Comparison of ENCODE assay signal across 8 cellular contexts in genomic region chr2:55419514-55420243, GRCh38. TPM values are rescaled to one million over a fixed set of nuclear protein-coding genes. Genes with fewer than 3 reads are reported as not detected.
DNase-seq lines count a peak whose midpoint lies in the region; ATAC-seq lines count a peak whose summit lies in the region.

A gene with protein sequence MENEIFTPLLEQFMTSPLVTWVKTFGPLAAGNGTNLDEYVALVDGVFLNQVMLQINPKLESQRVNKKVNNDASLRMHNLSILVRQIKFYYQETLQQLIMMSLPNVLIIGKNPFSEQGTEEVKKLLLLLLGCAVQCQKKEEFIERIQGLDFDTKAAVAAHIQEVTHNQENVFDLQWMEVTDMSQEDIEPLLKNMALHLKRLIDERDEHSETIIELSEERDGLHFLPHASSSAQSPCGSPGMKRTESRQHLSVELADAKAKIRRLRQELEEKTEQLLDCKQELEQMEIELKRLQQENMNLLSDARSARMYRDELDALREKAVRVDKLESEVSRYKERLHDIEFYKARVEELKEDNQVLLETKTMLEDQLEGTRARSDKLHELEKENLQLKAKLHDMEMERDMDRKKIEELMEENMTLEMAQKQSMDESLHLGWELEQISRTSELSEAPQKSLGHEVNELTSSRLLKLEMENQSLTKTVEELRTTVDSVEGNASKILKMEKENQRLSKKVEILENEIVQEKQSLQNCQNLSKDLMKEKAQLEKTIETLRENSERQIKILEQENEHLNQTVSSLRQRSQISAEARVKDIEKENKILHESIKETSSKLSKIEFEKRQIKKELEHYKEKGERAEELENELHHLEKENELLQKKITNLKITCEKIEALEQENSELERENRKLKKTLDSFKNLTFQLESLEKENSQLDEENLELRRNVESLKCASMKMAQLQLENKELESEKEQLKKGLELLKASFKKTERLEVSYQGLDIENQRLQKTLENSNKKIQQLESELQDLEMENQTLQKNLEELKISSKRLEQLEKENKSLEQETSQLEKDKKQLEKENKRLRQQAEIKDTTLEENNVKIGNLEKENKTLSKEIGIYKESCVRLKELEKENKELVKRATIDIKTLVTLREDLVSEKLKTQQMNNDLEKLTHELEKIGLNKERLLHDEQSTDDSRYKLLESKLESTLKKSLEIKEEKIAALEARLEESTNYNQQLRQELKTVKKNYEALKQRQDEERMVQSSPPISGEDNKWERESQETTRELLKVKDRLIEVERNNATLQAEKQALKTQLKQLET (N-terminal part only) (minus strand): TSS chr2:55419856. CDS start chr2:55419079, 777 bp downstream.

- no peak within 1 kb of the TSS for H2BK120ac ChIP-seq in mesendoderm (ENCODE audit: low read depth, low read length)

- H3K4me1 ChIP-seq in endocrine pancreas (ENCODE audit: control insufficient read depth, insufficient read depth, low read length) (peaks cover 6% of the 10 kb centered on the region), mesendoderm (ENCODE audit: control insufficient read depth, low read depth, low read length) (peaks cover 2% of the 10 kb centered on the region)

- H3K27ac ChIP-seq in mesendoderm (ENCODE audit: low read depth, low read length): peak within 1 kb of the TSS; percentile 69

- peak; percentile 96 for DNase-seq in COR-L47 (lab: John Stamatoyannopoulos, UW)
- peak; percentile 97 for DNase-seq in HT1080 (ENCODE audit: low read depth)
- peak; percentile 79 to 93 for DNase-seq in NOMO-1 (lab: John Stamatoyannopoulos, UW; ENCODE audit: unreplicated experiment in 2 of 2)
- peak; percentile 70 to 75 (median 72) for DNase-seq in activated CD8-positive, alpha-beta memory T cell treated with anti-CD3 and anti-CD28 coated beads for 48 hours (ENCODE audit: low read depth in 2 of 3, low spot score in 2 of 3)
- DNase-seq in mesendoderm: peak; percentile 99
- peak; percentile 74 for DNase-seq in stimulated activated CD8-positive, alpha-beta memory T cell treated with anti-CD3 and anti-CD28 coated beads, Interleukin-12 subunit alpha, Interleukin-12 subunit beta, amount 100 ng/mL, for 4 hours (ENCODE audit: low read depth)

- H3K9ac ChIP-seq in endocrine pancreas (ENCODE audit: control insufficient read depth, insufficient read depth, low read length) (peak within 1 kb of the TSS; percentile 98), mesendoderm (ENCODE audit: low read length) (peak within 1 kb of the TSS; percentile 91)

- peak within 1 kb of the TSS; percentile 60 for H3K18ac ChIP-seq in mesendoderm (ENCODE audit: low read length)

- H4K5ac ChIP-seq in mesendoderm (ENCODE audit: low read length): no peak within 1 kb of the TSS

- H3K9me3 ChIP-seq in endocrine pancreas (ENCODE audit: control insufficient read depth, low read length): no peaks in the 10 kb centered on the region

- peak within 1 kb of the TSS; percentile 96 for H3K4me3 ChIP-seq in endocrine pancreas (ENCODE audit: control insufficient read depth, insufficient read depth, low read length)
- peak within 1 kb of the TSS; percentile 88 for H3K4me3 ChIP-seq in mesendoderm (ENCODE audit: low read length)

- peaks cover 9% of the 10 kb centered on the region for H3K79me2 ChIP-seq in mesendoderm (ENCODE audit: control insufficient read depth, insufficient read depth, low read length)

- H4K8ac ChIP-seq in mesendoderm (ENCODE audit: low read depth, low read length): no peak within 1 kb of the TSS

- peak within 1 kb of the TSS; percentile 66 for H2BK5ac ChIP-seq in mesendoderm (ENCODE audit: low read length)

- H3K4me2 ChIP-seq in mesendoderm (ENCODE audit: low read length): peak within 1 kb of the TSS; percentile 75

- peak within 1 kb of the TSS; percentile 97 for H3K56ac ChIP-seq in mesendoderm (ENCODE audit: low read length)

- H3K4ac ChIP-seq in mesendoderm (ENCODE audit: low read depth, low read length): peak within 1 kb of the TSS; percentile 24

- no peak within 1 kb of the TSS for H2AK5ac ChIP-seq in mesendoderm (ENCODE audit: low read length)

- no peak within 1 kb of the TSS for H2BK15ac ChIP-seq in mesendoderm (replicated peaks; ENCODE audit: low read depth)

- no CpG with 5 or more reads among the region's 76 CpGs for WGBS in mesendoderm (ENCODE audit: extremely low coverage, insufficient coverage, low lambda C conversion rate)

- peak within 1 kb of the TSS; percentile 7 for H3K23ac ChIP-seq in mesendoderm (ENCODE audit: low read length)

- H3K27me3 ChIP-seq in endocrine pancreas (ENCODE audit: control insufficient read depth, insufficient read depth, low read length) (no peaks in the 10 kb centered on the region), mesendoderm (ENCODE audit: insufficient read depth, low read length, poor library complexity) (no peaks in the 10 kb centered on the region)

- H3K79me1 ChIP-seq in mesendoderm (ENCODE audit: low read length): peaks cover 6% of the 10 kb centered on the region

- no peaks in the 10 kb centered on the region for H3K36me3 ChIP-seq in endocrine pancreas (ENCODE audit: control insufficient read depth, insufficient read depth, low read length)
- H3K36me3 ChIP-seq in mesendoderm (ENCODE audit: control insufficient read depth, insufficient read depth, low read length): no peaks in the 10 kb centered on the region

- ATAC-seq in GM21360 (IDR thresholded peaks at IDR 0.05; ENCODE audit: unreplicated experiment): peak; percentile 74

RNA-seq across cellular contexts. Expression of the gene that starts here (rescaled TPM):
- total RNA-seq in HT1080 (2014; rRNA removed; shearing (Covaris generic)): 26.4 and 28.5 TPM in 2 replicates
- 15.3 and 18.7 TPM in 2 replicates for polyA plus RNA-seq in HT1080 (2015; cell fraction: cytosol; rRNA removed)
- 40.2 and 40.6 TPM in 2 replicates for polyA plus RNA-seq in HT1080 (2015; cell fraction: nucleus; rRNA removed)
- polyA plus RNA-seq in mesendoderm (2013, experiment 1 of 2): 57.1 TPM
- polyA plus RNA-seq in mesendoderm (2013, experiment 2 of 2): 57.2 TPM

Comparison
In these comparisons a context has a peak if more than half of its experiments do, and no peak if none do; other contexts are left out.
1. Peak in every context shown above with its lines: DNase-seq, ATAC-seq, H3K4me3 ChIP-seq and H3K27ac ChIP-seq.